Comparison of ENCODE assay signal across 9 cellular contexts in genomic region chr9:105413486-105414068, GRCh38. TPM values are rescaled to one million over a fixed set of nuclear protein-coding genes. Genes with fewer than 3 reads are reported as not detected.
A peak's percentile ranks its signal among the peaks of the same experiment; 100 is the strongest.
DNase-seq lines count a peak whose midpoint lies in the region; TF ChIP-seq lines count a peak whose summit lies in the region.
"Had no signal": no experiment of that assay in that cellular context is flagged by ENCODE, and none has a peak within 500 bp of the region (broad histone marks: within the 10 kb centered on the region; RNA-seq: fewer than 3 reads in every experiment).

No MANE protein-coding gene starts in this region.

- H4K20me1 ChIP-seq in OCI-LY3 (ENCODE audit: insufficient read depth, low read length), result no peaks in the 10 kb centered on the region
- no peaks in the 10 kb centered on the region for H4K20me1 ChIP-seq in smooth muscle cell (ENCODE audit: low read depth)

- H3K27me3 ChIP-seq in OCI-LY3 (ENCODE audit: low read depth, low read length) (no peaks in the 10 kb centered on the region), smooth muscle cell (ENCODE audit: low read depth) (no peaks in the 10 kb centered on the region)

- H2AFZ ChIP-seq in OCI-LY3 (ENCODE audit: low read depth, low read length) (no peak overlapping the region), smooth muscle cell (ENCODE audit: low read depth) (no peak overlapping the region)

- H3K27ac ChIP-seq in OCI-LY3 (ENCODE audit: low read length) (no peak overlapping the region), smooth muscle cell (ENCODE audit: low read depth) (no peak overlapping the region)

- H3K9me3 ChIP-seq in OCI-LY3 (ENCODE audit: insufficient read depth, low read length), result no peaks in the 10 kb centered on the region
- no peaks in the 10 kb centered on the region for H3K9me3 ChIP-seq in smooth muscle cell (replicated peaks; ENCODE audit: low read depth)

- peaks cover 14% of the 10 kb centered on the region for H3K9me3 Mint-ChIP-seq in activated naive CD8-positive, alpha-beta T cell treated with anti-CD3 and anti-CD28 coated beads for 36 hours

- H3K4me1 Mint-ChIP-seq in activated naive CD8-positive, alpha-beta T cell treated with anti-CD3 and anti-CD28 coated beads for 36 hours, result no peaks in the 10 kb centered on the region

- DNase-seq in NCI-H1417 (lab: John Stamatoyannopoulos, UW) (peak; percentile 2 to 65 (median 30)), NCI-H1417 treated with DMSO at 0.1 percent for 48 hours (lab: John Stamatoyannopoulos, UW) (no peak), fibroblast of gingiva (ENCODE audit: low read depth) (peak; percentile 41), smooth muscle cell (lab: John Stamatoyannopoulos, UW; ENCODE audit: unreplicated experiment) (no peak)
- DNase-seq in stimulated activated CD4-positive, alpha-beta T cell treated with anti-CD3 and anti-CD28 coated beads, Interleukin-2, amount 100 ng/mL, for 24 hours, result no peak
- no peak for DNase-seq in activated naive CD8-positive, alpha-beta T cell treated with anti-CD3 and anti-CD28 coated beads for 36 hours
- DNase-seq in activated CD4-positive, CD25-positive, alpha-beta regulatory T cell treated with anti-CD3 and anti-CD28 coated beads, Interleukin-2, amount 50 U/mL, for 72 hours, result no peak

- peaks cover 8% of the 10 kb centered on the region for H3F3A ChIP-seq in smooth muscle cell (ENCODE audit: low read depth)

- whole genome bisulfite sequencing in smooth muscle cell (ENCODE audit: low lambda C conversion rate), result 58% methylated on average over 3 of the region's 3 CpGs

- H3K36me3 ChIP-seq in OCI-LY3 (replicated peaks; ENCODE audit: low read depth, low read length) (no peaks in the 10 kb centered on the region), smooth muscle cell (ENCODE audit: low read depth) (no peaks in the 10 kb centered on the region)

- peak; percentile 40 for TF ChIP-seq CTCF in OCI-LY3 (IDR thresholded peaks at IDR 0.05; ENCODE audit: low read depth, low read length)
- peak; percentile 23 for TF ChIP-seq CTCF in smooth muscle cell (IDR thresholded peaks at IDR 0.05; ENCODE audit: borderline replicate concordance, insufficient read depth, poor library complexity, severe bottlenecking)

- H3K9ac ChIP-seq in OCI-LY3 (ENCODE audit: low read length), result no peak overlapping the region
- no peak overlapping the region for H3K9ac ChIP-seq in smooth muscle cell (ENCODE audit: low read depth)

- H3K4me3 ChIP-seq in OCI-LY3 (ENCODE audit: low read length) (no peak overlapping the region), smooth muscle cell (no peak overlapping the region)

- H3K4me2 ChIP-seq in OCI-LY3 (ENCODE audit: low read length) (no peak overlapping the region), smooth muscle cell (no peak overlapping the region)

- H3K27ac Mint-ChIP-seq in activated naive CD8-positive, alpha-beta T cell treated with anti-CD3 and anti-CD28 coated beads for 36 hours, result no peak overlapping the region
- H3K27ac Mint-ChIP-seq: B cell had no signal

- H3K36me3 Mint-ChIP-seq in activated naive CD8-positive, alpha-beta T cell treated with anti-CD3 and anti-CD28 coated beads for 36 hours, result peaks cover 2% of the 10 kb centered on the region

- H3K79me2 ChIP-seq in OCI-LY3 (ENCODE audit: low read length) (no peaks in the 10 kb centered on the region), smooth muscle cell (ENCODE audit: low read depth) (no peaks in the 10 kb centered on the region)

- H3K4me3 Mint-ChIP-seq in activated naive CD8-positive, alpha-beta T cell treated with anti-CD3 and anti-CD28 coated beads for 36 hours, result no peak overlapping the region
- H3K4me3 Mint-ChIP-seq: B cell had no signal

- H3K4me1 ChIP-seq in OCI-LY3 (ENCODE audit: low read length) (peaks cover 26% of the 10 kb centered on the region), smooth muscle cell (ENCODE audit: low read depth) (peaks cover 7% of the 10 kb centered on the region)

- peaks cover 45% of the 10 kb centered on the region for H3K27me3 Mint-ChIP-seq in activated naive CD8-positive, alpha-beta T cell treated with anti-CD3 and anti-CD28 coated beads for 36 hours
- H3K27me3 Mint-ChIP-seq: B cell had no signal

RNA-seq across cellular contexts. Expression of gene FSD1L, which starts 34.3 kb away (rescaled TPM):
- 7.5 TPM in 2 replicates for total RNA-seq in smooth muscle cell
- 1.0 and 3.2 TPM in 2 replicates for polyA plus RNA-seq in smooth muscle cell
- 1 to 10 TPM; 2.1 to 3.0 TPM for total RNA-seq in activated naive CD8-positive, alpha-beta T cell treated with anti-CD3 and anti-CD28 coated beads for 36 hours

Comparison
In these comparisons a context has a peak if more than half of its experiments do, and no peak if none do; other contexts are left out.
1. DNase-seq: peak in NCI-H1417 (3 of 3) and fibroblast of gingiva (single experiment); none in NCI-H1417 treated with DMSO at 0.1 percent for 48 hours (single experiment), smooth muscle cell (single experiment), stimulated activated CD4-positive, alpha-beta T cell treated with anti-CD3 and anti-CD28 coated beads, Interleukin-2, amount 100 ng/mL, for 24 hours (0 of 2), activated naive CD8-positive, alpha-beta T cell treated with anti-CD3 and anti-CD28 coated beads for 36 hours (single experiment) and activated CD4-positive, CD25-positive, alpha-beta regulatory T cell treated with anti-CD3 and anti-CD28 coated beads, Interleukin-2, amount 50 U/mL, for 72 hours (single experiment).